ENCODE assay signal across 36 cellular contexts in genomic region chr3:196721097-196721496, GRCh38. TPM values are rescaled to one million over a fixed set of nuclear protein-coding genes. Genes with fewer than 3 reads are reported as not detected.
A peak's percentile ranks its signal among the peaks of the same experiment; 100 is the strongest.
DNase-seq lines count a peak whose midpoint lies in the region; ATAC-seq, FAIRE-seq and TF ChIP-seq lines count a peak whose summit lies in the region.
"Had no signal": no experiment of that assay in that cellular context is flagged by ENCODE, and none has a peak within 500 bp of the region (broad histone marks: within the 10 kb centered on the region; RNA-seq: fewer than 3 reads in every experiment).

No MANE protein-coding gene starts in this region.

- H3K27me3 ChIP-seq in SK-N-SH (ENCODE audit: insufficient read depth) (no peaks in the 10 kb centered on the region), K562 (ENCODE audit: control insufficient read depth in 2 of 2, insufficient read depth in 2 of 2, low read length in 2 of 2) (no peaks in the 10 kb centered on the region), Karpas-422 (ENCODE audit: low read length) (no peaks in the 10 kb centered on the region)
- H3K27me3 ChIP-seq: BE2C; BLaER1; BLaER1 treated with 17β-estradiol and CSF1 and Interleukin-3, amounts not matched to agents 10 nM and 100 nM had no signal

- DNase-seq in SK-N-SH (no peak), K562 (ENCODE audit: extremely low read depth in 1 of 4, low spot score in 3 of 4) (no peak), endothelial cell (ENCODE audit: low spot score) (no peak), NCI-H526 treated with DMSO at 0.1 percent for 48 hours (lab: John Stamatoyannopoulos, UW) (no peak), Karpas-422 (no peak)
- no peak for DNase-seq in activated T-cell treated with anti-CD3 and anti-CD28 coated beads, Interleukin-2, amount 50 U/mL, for 72 hours
- no peak for DNase-seq in activated T-cell treated with anti-CD3 and anti-CD28 coated beads, Interleukin-2, amount 50 U/mL, for 48 hours
- DNase-seq: 8988T; ACHN; AML-193; BE2C; C1 segment of cervical spinal cord; Caco-2; Calu3; CD4-positive, alpha-beta memory T cell; CD4-positive, alpha-beta T cell; CD4-positive, CD25-positive, alpha-beta regulatory T cell; CD8-positive, alpha-beta memory T cell; CD8-positive, alpha-beta T cell; COR-L47; DMS 273 treated with DMSO at 0.1 percent for 48 hours; DMS153; DMS53; DMS79; DMS79 treated with DMSO at 0.1 percent for 48 hours; DND-41; EL had no signal

- H4K20me1 ChIP-seq in SK-N-SH (ENCODE audit: insufficient read depth) (no peaks in the 10 kb centered on the region), K562 (replicated peaks; ENCODE audit: control insufficient read depth, insufficient read depth, low read length) (no peaks in the 10 kb centered on the region), Karpas-422 (ENCODE audit: insufficient read depth, low read depth, low read length) (no peaks in the 10 kb centered on the region)
- H4K20me1 ChIP-seq: BLaER1 had no signal

- TF ChIP-seq EP300 in SK-N-SH (IDR thresholded peaks at IDR 0.05; ENCODE audit: borderline replicate concordance in 1 of 2, low read depth in 1 of 2, low read length in 1 of 2) (no peak), K562 (IDR thresholded peaks at IDR 0.05; ENCODE audit: low read length) (no peak)

- CTCF ChIA-PET in SK-N-SH (lab: Yijun Ruan, JAX), result no interaction called here
- CTCF ChIA-PET in K562 (lab: Yijun Ruan, JAX; ENCODE audit: low intra/inter-chr PET ratio), result no interaction called here

- H3K9me3 ChIP-seq in SK-N-SH, result peaks cover 12% of the 10 kb centered on the region; the same call in 1 of the 2 replicates
- peaks cover 6% of the 10 kb centered on the region for H3K9me3 ChIP-seq in K562 (replicated peaks; ENCODE audit: control insufficient read depth, insufficient read depth, low read depth, low read length)
- peaks cover 13% of the 10 kb centered on the region for H3K9me3 ChIP-seq in Karpas-422 (ENCODE audit: low read length)
- H3K9me3 ChIP-seq: BE2C had no signal

- peak overlapping the region; percentile 3 for H3K27ac Mint-ChIP-seq in activated T-cell treated with anti-CD3 and anti-CD28 coated beads, Interleukin-2, amount 50 U/mL, for 72 hours
- H3K27ac Mint-ChIP-seq in endothelial cell (ENCODE audit: unreplicated experiment), result no peak overlapping the region
- H3K27ac Mint-ChIP-seq: B cell; CD4-positive, alpha-beta T cell; CD4-positive, CD25-positive, alpha-beta regulatory T cell; CD8-positive, alpha-beta T cell had no signal

- in situ Hi-C loops in K562 (cut with MboI), result no loop called here

- peaks cover 9 to 42% of the 10 kb centered on the region in 2 donors for H3K36me3 Mint-ChIP-seq in activated T-cell treated with anti-CD3 and anti-CD28 coated beads, Interleukin-2, amount 50 U/mL, for 72 hours (ENCODE audit: insufficient read depth in 2 of 2)
- H3K36me3 Mint-ChIP-seq in endothelial cell (ENCODE audit: low read depth, unreplicated experiment), result peaks cover 27% of the 10 kb centered on the region

- H3K36me3 ChIP-seq in SK-N-SH (replicated peaks in 1 of 2; ENCODE audit: control insufficient read depth in 1 of 2, insufficient read depth in 2 of 2, low read length in 1 of 2), result peaks cover 22 to 58% of the 10 kb centered on the region in 2 experiments
- H3K36me3 ChIP-seq in K562 (ENCODE audit: control insufficient read depth, insufficient read depth, low read length), result peaks cover 36% of the 10 kb centered on the region
- peaks cover 49% of the 10 kb centered on the region for H3K36me3 ChIP-seq in Karpas-422 (ENCODE audit: insufficient read depth, low read length)

- peaks cover 4 to 7% of the 10 kb centered on the region in 2 donors for H3K9me3 Mint-ChIP-seq in activated T-cell treated with anti-CD3 and anti-CD28 coated beads, Interleukin-2, amount 50 U/mL, for 72 hours
- H3K9me3 Mint-ChIP-seq in endothelial cell (ENCODE audit: unreplicated experiment), result peaks cover 4% of the 10 kb centered on the region
- H3K9me3 Mint-ChIP-seq: CD4-positive, alpha-beta memory T cell; CD4-positive, alpha-beta T cell; CD4-positive, CD25-positive, alpha-beta regulatory T cell; CD8-positive, alpha-beta memory T cell; CD8-positive, alpha-beta T cell had no signal

- H3K4me2 ChIP-seq in SK-N-SH (no peak overlapping the region), K562 (ENCODE audit: insufficient read depth, low read length) (no peak overlapping the region), Karpas-422 (ENCODE audit: low read depth, low read length, poor library complexity, severe bottlenecking) (no peak overlapping the region)
- H3K4me2 ChIP-seq: A549; BLaER1; BLaER1 treated with 17β-estradiol and CSF1 and Interleukin-3, amounts not matched to agents 10 nM and 100 nM had no signal

- BruUV-seq in K562 (replicated peaks; lab: Mats Ljungman, UMichigan), result no TSS peak

- TF ChIP-seq CTCF in SK-N-SH (IDR thresholded peaks at IDR 0.05) (no peak), K562 (IDR thresholded peaks at IDR 0.05 in 2 of 3, conservative IDR thresholded peaks at IDR 0.05 in 1 of 3; ENCODE audit: insufficient read depth in 2 of 3, low read depth in 1 of 3, low read length in 3 of 3) (no peak), endothelial cell (IDR thresholded peaks at IDR 0.05; ENCODE audit: unreplicated experiment) (no peak)

- H3F3A ChIP-seq in SK-N-SH (replicated peaks; ENCODE audit: insufficient read depth), result no peaks in the 10 kb centered on the region

- no peak for TF ChIP-seq POLR2A in K562 (conservative IDR thresholded peaks at IDR 0.05)

- peaks cover 11% of the 10 kb centered on the region for H3K4me1 Mint-ChIP-seq in activated T-cell treated with anti-CD3 and anti-CD28 coated beads, Interleukin-2, amount 50 U/mL, for 72 hours (ENCODE audit: low read depth)
- H3K4me1 Mint-ChIP-seq in endothelial cell (ENCODE audit: unreplicated experiment), result no peaks in the 10 kb centered on the region
- H3K4me1 Mint-ChIP-seq: B cell had no signal

- H3K4me1 ChIP-seq in SK-N-SH (ENCODE audit: control insufficient read depth in 1 of 2, insufficient read depth in 2 of 2, low read depth in 1 of 2, low read length in 1 of 2) (no peaks in the 10 kb centered on the region), K562 (replicated peaks in 1 of 2; ENCODE audit: control insufficient read depth in 2 of 2, insufficient read depth in 2 of 2, low read length in 2 of 2) (no peaks in the 10 kb centered on the region), Karpas-422 (ENCODE audit: low read length) (peaks cover 3% of the 10 kb centered on the region)
- H3K4me1 ChIP-seq: A549; BE2C; BLaER1; BLaER1 treated with 17β-estradiol and CSF1 and Interleukin-3, amounts not matched to agents 10 nM and 100 nM; Caco-2 had no signal

- TF ChIP-seq RAD21 in SK-N-SH (IDR thresholded peaks at IDR 0.05; ENCODE audit: low read length) (no peak), K562 (CRISPR knock-in tag; conservative IDR thresholded peaks at IDR 0.05 in 1 of 2, IDR thresholded peaks at IDR 0.05 in 1 of 2) (no peak)

- H3K4me3 Mint-ChIP-seq in activated T-cell treated with anti-CD3 and anti-CD28 coated beads, Interleukin-2, amount 50 U/mL, for 72 hours, result no peak overlapping the region
- peak overlapping the region; percentile 48 for H3K4me3 Mint-ChIP-seq in endothelial cell (ENCODE audit: unreplicated experiment)
- H3K4me3 Mint-ChIP-seq: B cell; CD14-positive monocyte; CD4-positive, alpha-beta memory T cell; CD4-positive, alpha-beta T cell; CD4-positive, CD25-positive, alpha-beta regulatory T cell; CD8-positive, alpha-beta memory T cell; CD8-positive, alpha-beta T cell had no signal

- no peak overlapping the region for H2AFZ ChIP-seq in SK-N-SH (ENCODE audit: low read depth)
- H2AFZ ChIP-seq in K562 (ENCODE audit: low read depth, low read length), result no peak overlapping the region
- H2AFZ ChIP-seq in Karpas-422 (ENCODE audit: low read length), result no peak overlapping the region

- FAIRE-seq in K562 (lab: Jason Lieb, UNC), result no peak
- FAIRE-seq: A549, D721Med had no signal

- WGBS in SK-N-SH (ENCODE audit: low lambda C conversion rate), result 69% methylated on average over 2 of the region's 2 CpGs
- 28% methylated on average over 2 of the region's 2 CpGs for WGBS in K562 (ENCODE audit: insufficient coverage, low coverage, missing lambda C conversion rate)

- H3K27me3 Mint-ChIP-seq in activated T-cell treated with anti-CD3 and anti-CD28 coated beads, Interleukin-2, amount 50 U/mL, for 72 hours (ENCODE audit: low read depth), result no peaks in the 10 kb centered on the region
- no peaks in the 10 kb centered on the region for H3K27me3 Mint-ChIP-seq in endothelial cell (ENCODE audit: unreplicated experiment)
- H3K27me3 Mint-ChIP-seq: B cell; CD4-positive, alpha-beta memory T cell; CD4-positive, alpha-beta T cell; CD4-positive, CD25-positive, alpha-beta regulatory T cell; CD8-positive, alpha-beta memory T cell had no signal

- POLR2A ChIA-PET in SK-N-SH (lab: Yijun Ruan, JAX), result no interaction called here
- POLR2A ChIA-PET in K562 (lab: Yijun Ruan, JAX), result interaction anchor here (0.6 kb wide), 2 partner anchors 10 to 152 kb away, joined by 3 to 4 read pairs; partner anchors contain the start of genes FBXO45 and WDR53

- H3K9me2 ChIP-seq in SK-N-SH (no peaks in the 10 kb centered on the region), Karpas-422 (replicated peaks; ENCODE audit: insufficient read depth, low read length) (no peaks in the 10 kb centered on the region)

- H3K9me1 ChIP-seq in K562 (ENCODE audit: control insufficient read depth, insufficient read depth, low read length), result no peaks in the 10 kb centered on the region

- intact Hi-C loops in K562 (cut with micrococcal nuclease), result no loop called here

- ATAC-seq in SK-N-SH treated with all-trans-retinoic acid at 6 μM for 48 hours, result no peak
- no peak for ATAC-seq in activated T-cell treated with anti-CD3 and anti-CD28 coated beads, Interleukin-2, amount 50 U/mL, for 72 hours (replicated peaks in 1 of 2)
- ATAC-seq in K562, result no peak
- ATAC-seq: A549; CD8-positive, alpha-beta T cell had no signal

- H3K79me2 ChIP-seq in SK-N-SH (ENCODE audit: insufficient read depth), result peaks cover 30% of the 10 kb centered on the region
- H3K79me2 ChIP-seq in K562 (ENCODE audit: control insufficient read depth, insufficient read depth, low read length), result no peaks in the 10 kb centered on the region
- H3K79me2 ChIP-seq in Karpas-422 (ENCODE audit: low read length), result peaks cover 66% of the 10 kb centered on the region

- H3K9ac ChIP-seq in SK-N-SH (no peak overlapping the region), K562 (ENCODE audit: insufficient read depth in 1 of 2, low read depth in 2 of 2, low read length in 2 of 2) (no peak overlapping the region), Karpas-422 (ENCODE audit: low read length) (no peak overlapping the region)
- H3K9ac ChIP-seq: BLaER1; BLaER1 treated with 17β-estradiol and CSF1 and Interleukin-3, amounts not matched to agents 10 nM and 100 nM had no signal

- H3K27ac ChIP-seq in SK-N-SH (ENCODE audit: low read depth in 2 of 2, low read length in 1 of 2) (no peak overlapping the region), K562 (ENCODE audit: extremely low read depth, low read depth, low read length) (no peak overlapping the region), Karpas-422 (ENCODE audit: low read length) (no peak overlapping the region)
- H3K27ac ChIP-seq: 22Rv1; A549; BLaER1; BLaER1 treated with 17β-estradiol and CSF1 and Interleukin-3, amounts not matched to agents 10 nM and 100 nM; C4-2B had no signal

- H3K4me3 ChIP-seq in SK-N-SH (ENCODE audit: low read depth in 2 of 2, low read length in 1 of 2) (no peak overlapping the region), K562 (no peak overlapping the region), Karpas-422 (ENCODE audit: low read length) (no peak overlapping the region)
- H3K4me3 ChIP-seq: A549; BLaER1; BLaER1 treated with 17β-estradiol and CSF1 and Interleukin-3, amounts not matched to agents 10 nM and 100 nM had no signal

RNA-seq across cellular contexts. Expression of gene PIGX, which starts 8.9 kb away (rescaled TPM):
- polyA plus RNA-seq in SK-N-SH (2012; rRNA removed), result 15.5 and 20.6 TPM in 2 replicates
- polyA plus RNA-seq in SK-N-SH (2012; cell fraction: cytosol; rRNA removed), result 27.4 and 31.1 TPM in 2 replicates
- 4.9 and 7.4 TPM in 2 replicates for polyA plus RNA-seq in SK-N-SH (2012; cell fraction: nucleus; rRNA removed)
- 10 to 100 TPM; 72.7 to 81.6 TPM for total RNA-seq in activated T-cell treated with anti-CD3 and anti-CD28 coated beads, Interleukin-2, amount 50 U/mL, for 72 hours
- 18.2 and 25.3 TPM in 2 replicates for total RNA-seq in K562 (2011; cell fraction: chromatin; rRNA removed; ENCODE audit: low replicate concordance)
- total RNA-seq in K562 (2011; cell fraction: nucleolus; rRNA removed), result 11.8 and 13.8 TPM in 2 replicates
- total RNA-seq in K562 (2011; cell fraction: nucleoplasm; rRNA removed), result 18.2 and 21.2 TPM in 2 replicates
- total RNA-seq in K562 (2014; rRNA removed), result 23.8 and 25.8 TPM in 2 replicates
- total RNA-seq in K562 (2014; rRNA removed; fragmentation: Illumina TruSeq; extraction: Trizol), result 27.0 and 34.2 TPM in 2 replicates
- 23.8 and 25.2 TPM in 2 replicates for total RNA-seq in K562 (2015; rRNA removed; fragmentation: Illumina TruSeq; extraction: Trizol)
- 22.5 and 26.9 TPM in 2 replicates for total RNA-seq in K562 (2021)
- polyA plus RNA-seq in K562 (2011; rRNA removed), result 25.4 and 36.3 TPM in 2 replicates
- 9.4 and 18.2 TPM in 2 replicates for polyA plus RNA-seq in K562 (2011; cell fraction: cytosol; rRNA removed)
- polyA plus RNA-seq in K562 (2011; cell fraction: nucleus; rRNA removed), result 6.7 and 9.6 TPM in 2 replicates
- polyA plus RNA-seq in K562 (2012), result 17.7 and 22.1 TPM in 2 replicates
- polyA plus RNA-seq in K562 (2014; fragmentation: Illumina TruSeq; extraction: Trizol), result 25.9 and 28.4 TPM in 2 replicates
- polyA plus RNA-seq in K562 (2014; fragmentation: Nextera tagmentation; extraction: Ambion mirVana), result 1 to 10 TPM; 3.7 to 5.1 TPM
- polyA plus RNA-seq in K562 (2014; rRNA removed), result 25.9 and 30.8 TPM in 2 replicates
- 21.7 and 23.7 TPM in 2 replicates for polyA minus RNA-seq in K562 (2011; rRNA and poly(A)+ RNA removed)
- polyA minus RNA-seq in K562 (2011; cell fraction: cytosol; rRNA and poly(A)+ RNA removed), result 14.7 and 17.2 TPM in 2 replicates
- polyA minus RNA-seq in K562 (2011; cell fraction: nucleus; rRNA and poly(A)+ RNA removed), result 3.1 and 6.8 TPM in 2 replicates
- total RNA-seq in endothelial cell (ENCODE audit: unreplicated experiment), result 35.7 TPM
- total RNA-seq in Karpas-422 (2014; rRNA removed; shearing (Covaris generic); ENCODE audit: low replicate concordance), result 51.3 and 55.6 TPM in 2 replicates

RNA-seq across cellular contexts. Expression of gene CEP19, which starts 9.0 kb away (rescaled TPM):
- polyA plus RNA-seq in SK-N-SH (2012; rRNA removed) (2.6 and 3.0 TPM in 2 replicates), K562 (2011; rRNA removed) (2.7 and 4.2 TPM in 2 replicates), K562 (2014; fragmentation: Illumina TruSeq; extraction: Trizol) (3.7 and 3.8 TPM in 2 replicates), K562 (2014; fragmentation: Nextera tagmentation; extraction: Ambion mirVana) (1 to 10 TPM; 3.4 to 4.2 TPM), K562 (2014; rRNA removed) (3.1 and 3.5 TPM in 2 replicates)
- polyA plus RNA-seq in SK-N-SH (2012; cell fraction: cytosol; rRNA removed), result 4.3 and 5.2 TPM in 2 replicates
- 0.50 and 0.89 TPM in 2 replicates for polyA plus RNA-seq in SK-N-SH (2012; cell fraction: nucleus; rRNA removed)
- 1 to 10 TPM; 5.3 to 5.9 TPM for total RNA-seq in activated T-cell treated with anti-CD3 and anti-CD28 coated beads, Interleukin-2, amount 50 U/mL, for 72 hours
- total RNA-seq in K562 (2011; cell fraction: chromatin; rRNA removed; ENCODE audit: low replicate concordance), result 0.25 and 0.97 TPM in 2 replicates
- total RNA-seq in K562 (2011; cell fraction: nucleolus; rRNA removed), result 0.50 and 0.53 TPM in 2 replicates
- total RNA-seq in K562 (2011; cell fraction: nucleoplasm; rRNA removed), result 0.51 and 1.8 TPM in 2 replicates
- total RNA-seq in K562 (2014; rRNA removed) (2.5 and 3.1 TPM in 2 replicates), K562 (2014; rRNA removed; fragmentation: Illumina TruSeq; extraction: Trizol) (4.1 and 4.3 TPM in 2 replicates), K562 (2015; rRNA removed; fragmentation: Illumina TruSeq; extraction: Trizol) (4.5 TPM in 2 replicates), K562 (2021) (2.3 and 2.5 TPM in 2 replicates), endothelial cell (ENCODE audit: unreplicated experiment) (6.0 TPM)
- 1.1 and 1.5 TPM in 2 replicates for polyA plus RNA-seq in K562 (2011; cell fraction: cytosol; rRNA removed)
- polyA plus RNA-seq in K562 (2011; cell fraction: nucleus; rRNA removed), result 0.35 and 0.36 TPM in 2 replicates
- polyA plus RNA-seq in K562 (2012), result 3.2 and 3.6 TPM in 2 replicates
- 1.9 and 2.1 TPM in 2 replicates for polyA minus RNA-seq in K562 (2011; rRNA and poly(A)+ RNA removed)
- 1.6 TPM in 1 of 2 replicates, not detected in the other for polyA minus RNA-seq in K562 (2011; cell fraction: cytosol; rRNA and poly(A)+ RNA removed)
- polyA minus RNA-seq in K562 (2011; cell fraction: nucleus; rRNA and poly(A)+ RNA removed), result 0.40 and 0.44 TPM in 2 replicates
- total RNA-seq in Karpas-422 (2014; rRNA removed; shearing (Covaris generic); ENCODE audit: low replicate concordance), result 2.6 and 4.0 TPM in 2 replicates

RNA-seq across cellular contexts. Expression of gene PAK2, which starts 18.6 kb away (rescaled TPM):
- polyA plus RNA-seq in SK-N-SH (2012; rRNA removed) (27.9 and 28.8 TPM in 2 replicates), K562 (2011; rRNA removed) (56.4 and 61.8 TPM in 2 replicates), K562 (2014; fragmentation: Illumina TruSeq; extraction: Trizol) (58.7 and 68.4 TPM in 2 replicates), K562 (2014; fragmentation: Nextera tagmentation; extraction: Ambion mirVana) (10 to 100 TPM; 13.2 to 18.6 TPM), K562 (2014; rRNA removed) (26.6 and 26.7 TPM in 2 replicates)
- polyA plus RNA-seq in SK-N-SH (2012; cell fraction: cytosol; rRNA removed), result 36.1 and 40.8 TPM in 2 replicates
- polyA plus RNA-seq in SK-N-SH (2012; cell fraction: nucleus; rRNA removed), result 11.3 and 21.3 TPM in 2 replicates
- 100 to 1,000 TPM in 1 of 2 donors, 10 to 100 TPM in 1; 99.9 to 109 TPM for total RNA-seq in activated T-cell treated with anti-CD3 and anti-CD28 coated beads, Interleukin-2, amount 50 U/mL, for 72 hours
- total RNA-seq in K562 (2011; cell fraction: chromatin; rRNA removed; ENCODE audit: low replicate concordance), result 19.6 and 55.8 TPM in 2 replicates
- total RNA-seq in K562 (2011; cell fraction: nucleolus; rRNA removed), result 12.2 and 16.4 TPM in 2 replicates
- total RNA-seq in K562 (2011; cell fraction: nucleoplasm; rRNA removed), result 19.9 and 25.7 TPM in 2 replicates
- total RNA-seq in K562 (2014; rRNA removed) (19.8 and 24.6 TPM in 2 replicates), K562 (2014; rRNA removed; fragmentation: Illumina TruSeq; extraction: Trizol) (35.9 and 39.9 TPM in 2 replicates), K562 (2015; rRNA removed; fragmentation: Illumina TruSeq; extraction: Trizol) (35.7 and 35.8 TPM in 2 replicates), K562 (2021) (72.4 and 72.7 TPM in 2 replicates), endothelial cell (ENCODE audit: unreplicated experiment) (116 TPM)
- polyA plus RNA-seq in K562 (2011; cell fraction: cytosol; rRNA removed), result 23.9 and 40.1 TPM in 2 replicates
- polyA plus RNA-seq in K562 (2011; cell fraction: nucleus; rRNA removed), result 11.1 and 11.9 TPM in 2 replicates
- 35.3 and 75.5 TPM in 2 replicates for polyA plus RNA-seq in K562 (2012)
- 183 and 200 TPM in 2 replicates for polyA minus RNA-seq in K562 (2011; rRNA and poly(A)+ RNA removed)
- polyA minus RNA-seq in K562 (2011; cell fraction: cytosol; rRNA and poly(A)+ RNA removed), result 88.9 and 95.5 TPM in 2 replicates
- polyA minus RNA-seq in K562 (2011; cell fraction: nucleus; rRNA and poly(A)+ RNA removed), result 3.8 and 14.6 TPM in 2 replicates
- total RNA-seq in Karpas-422 (2014; rRNA removed; shearing (Covaris generic); ENCODE audit: low replicate concordance), result 87.0 and 102 TPM in 2 replicates
